In the genomic region with DNA sequence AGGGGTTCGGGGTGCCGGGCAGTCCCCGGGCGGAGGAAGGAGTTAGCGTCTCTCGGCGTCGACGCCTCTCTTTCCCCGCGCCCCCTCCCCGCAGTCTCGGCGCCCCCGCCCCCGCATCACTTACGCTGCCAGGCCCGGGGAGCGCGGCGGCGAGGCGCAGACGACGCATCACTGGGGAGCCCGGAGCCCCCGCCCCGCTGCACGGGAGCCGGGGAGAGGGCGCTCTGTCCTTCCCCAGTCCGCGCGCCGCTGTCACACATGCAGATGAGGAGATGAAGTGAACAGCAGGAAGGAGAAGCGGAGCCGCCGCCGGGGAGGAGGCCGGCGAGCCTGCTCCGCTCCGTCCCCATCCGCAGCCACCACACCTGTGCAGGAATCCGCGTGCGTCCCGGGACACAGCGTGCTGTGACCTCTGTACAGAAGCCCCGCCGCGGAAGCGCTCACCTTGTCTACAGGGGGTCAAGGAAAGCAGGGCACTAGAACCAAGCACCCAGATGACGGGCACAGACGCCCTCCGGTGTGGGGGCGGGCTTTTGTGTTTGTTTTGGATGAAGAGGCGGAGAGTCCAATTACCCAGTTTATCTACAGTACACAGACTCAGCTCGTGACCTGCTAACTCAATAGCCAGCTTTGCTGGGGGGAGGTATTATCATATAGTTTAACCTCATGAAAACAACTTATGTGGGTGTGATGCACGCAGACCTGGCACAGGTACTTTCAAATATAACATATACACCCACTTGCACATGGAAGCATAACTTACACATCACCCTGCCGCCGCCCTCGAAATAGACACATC, we compare ENCODE assay signal across 8 cellular contexts. TPM values are rescaled to one million over a fixed set of nuclear protein-coding genes. Genes with fewer than 3 reads are reported as not detected.
DNase-seq lines count a peak whose midpoint lies in the region; ATAC-seq and TF ChIP-seq lines count a peak whose summit lies in the region.

No MANE protein-coding gene starts in this region.

- no peak overlapping the region for H3K27ac Mint-ChIP-seq in activated naive CD8-positive, alpha-beta T cell treated with anti-CD3 and anti-CD28 coated beads for 36 hours

- H3K9me3 ChIP-seq in Panc1 (ENCODE audit: control insufficient read depth, insufficient read depth, low read depth, low read length) (no peaks in the 10 kb centered on the region), iPS DF 6.9 (ENCODE audit: control insufficient read depth, insufficient read depth, low read length) (no peaks in the 10 kb centered on the region)

- no CpG with 5 or more reads among the region's 63 CpGs for WGBS in iPS DF 6.9 (ENCODE audit: insufficient coverage, insufficient read length)

- peaks cover 47% of the 10 kb centered on the region for H3K27me3 Mint-ChIP-seq in activated naive CD8-positive, alpha-beta T cell treated with anti-CD3 and anti-CD28 coated beads for 36 hours

- H3K4me3 ChIP-seq in Panc1 (ENCODE audit: low read depth in 2 of 2, low read length in 2 of 2) = peak overlapping the region; percentile 16 to 32; a peak in 3 of 4 replicates
- peak overlapping the region; percentile 55; the same call in 1 of the 2 replicates for H3K4me3 ChIP-seq in iPS DF 6.9 (ENCODE audit: low read length)
- H3K4me3 ChIP-seq in skin epidermis = peak overlapping the region in 5 of 7 experiments; percentile 3 to 38 (median 12)

- in situ Hi-C loops in Panc1 (cut with HindIII; ENCODE audit: low pct_unique_long_range_greater_than_20kb, low sequenced_read_pairs) = no loop called here

- no peak for TF ChIP-seq CTCF in Panc1 (IDR thresholded peaks at IDR 0.05)

- H3K27ac ChIP-seq in Panc1 (ENCODE audit: low read length) (no peak overlapping the region), iPS DF 6.9 (ENCODE audit: low read length) (no peak overlapping the region), skin epidermis (no peak overlapping the region)

- no peaks in the 10 kb centered on the region for H3K9me3 Mint-ChIP-seq in activated naive CD8-positive, alpha-beta T cell treated with anti-CD3 and anti-CD28 coated beads for 36 hours

- peak overlapping the region; percentile 61 for H3K4me3 Mint-ChIP-seq in activated naive CD8-positive, alpha-beta T cell treated with anti-CD3 and anti-CD28 coated beads for 36 hours

- H3K27me3 ChIP-seq in Panc1 (ENCODE audit: control insufficient read depth, insufficient read depth, low read length) = peaks cover 10% of the 10 kb centered on the region
- peaks cover 8% of the 10 kb centered on the region for H3K27me3 ChIP-seq in iPS DF 6.9 (ENCODE audit: control insufficient read depth, insufficient read depth, low read length)

- no TSS peak for BruUV-seq in Panc1 (replicated peaks; lab: Mats Ljungman, UMichigan)

- H3K4me1 ChIP-seq in Panc1 (ENCODE audit: control insufficient read depth, insufficient read depth, low read length) (no peaks in the 10 kb centered on the region), iPS DF 6.9 (ENCODE audit: control insufficient read depth, insufficient read depth, low read length) (peaks cover 3% of the 10 kb centered on the region; the same call in 1 of the 2 replicates)

- CTCF ChIA-PET in Panc1 (lab: Charles Lee) = no interaction called here

- H3K36me3 Mint-ChIP-seq in activated naive CD8-positive, alpha-beta T cell treated with anti-CD3 and anti-CD28 coated beads for 36 hours = peaks cover 3% of the 10 kb centered on the region

- POLR2A ChIA-PET in Panc1 (lab: Charles Lee) = no interaction called here

- peak; percentile 60 for ATAC-seq in Panc1
- no peak for ATAC-seq in GM19328 (IDR thresholded peaks at IDR 0.05; ENCODE audit: unreplicated experiment)

- peaks cover 16% of the 10 kb centered on the region for H3K4me1 Mint-ChIP-seq in activated naive CD8-positive, alpha-beta T cell treated with anti-CD3 and anti-CD28 coated beads for 36 hours

- intact Hi-C loops in Panc1 (cut with micrococcal nuclease; ENCODE audit: unreplicated experiment) (no loop called here), posterior vena cava (cut with DNase I) (no loop called here)

- DNase-seq in Daoy (ENCODE audit: low read depth) (peak; percentile 49), Panc1 (ENCODE audit: low read depth, low spot score) (no peak), iPS DF 6.9 (ENCODE audit: low read depth, low spot score) (no peak), NCI-H187 treated with DMSO at 0.1 percent for 48 hours (lab: John Stamatoyannopoulos, UW) (no peak), posterior vena cava (ENCODE audit: low spot score) (no peak)
- DNase-seq in activated naive CD8-positive, alpha-beta T cell treated with anti-CD3 and anti-CD28 coated beads for 36 hours = peak; percentile 64

- H3K36me3 ChIP-seq in Panc1 (ENCODE audit: control insufficient read depth, insufficient read depth, low read length) = no peaks in the 10 kb centered on the region
- H3K36me3 ChIP-seq in iPS DF 6.9 (ENCODE audit: control insufficient read depth, insufficient read depth, low read length) = no peaks in the 10 kb centered on the region; the same call in 1 of the 2 replicates

RNA-seq across cellular contexts. Expression of gene KLHDC8A, which starts 12.5 kb away (rescaled TPM):
- total RNA-seq in Daoy (2014; rRNA removed; shearing (Covaris generic)) = 0.34 and 3.2 TPM in 2 replicates
- 0.31 TPM for total RNA-seq in Panc1 (2021; ENCODE audit: unreplicated experiment)
- polyA plus RNA-seq in Panc1 (2012; ENCODE audit: insufficient read length) = not detected
- not detected for total RNA-seq in activated naive CD8-positive, alpha-beta T cell treated with anti-CD3 and anti-CD28 coated beads for 36 hours
- under 1 TPM in 1 of 2 donors, not detected in 1; 0.83 TPM for total RNA-seq in posterior vena cava

RNA-seq across cellular contexts. Expression of gene NUAK2, which starts 22.7 kb away (rescaled TPM):
- total RNA-seq in Daoy (2014; rRNA removed; shearing (Covaris generic)) = 11.1 and 12.4 TPM in 2 replicates
- total RNA-seq in Panc1 (2021; ENCODE audit: unreplicated experiment) = 17.4 TPM
- 8.8 TPM for polyA plus RNA-seq in Panc1 (2012; ENCODE audit: insufficient read length)
- 1 to 10 TPM; 1.7 to 2.0 TPM for total RNA-seq in activated naive CD8-positive, alpha-beta T cell treated with anti-CD3 and anti-CD28 coated beads for 36 hours
- 1 to 10 TPM; 1.1 to 1.5 TPM for total RNA-seq in posterior vena cava

Comparison
In these comparisons a context has a peak if more than half of its experiments do, and no peak if none do; other contexts are left out.
1. DNase-seq: peak in Daoy (single experiment) and activated naive CD8-positive, alpha-beta T cell treated with anti-CD3 and anti-CD28 coated beads for 36 hours (single experiment); none in Panc1 (single experiment), iPS DF 6.9 (single experiment), NCI-H187 treated with DMSO at 0.1 percent for 48 hours (single experiment) and posterior vena cava (single experiment).
2. Peak in every context shown above with its lines, with median percentiles within 50 percentile points of each other: H3K4me3 ChIP-seq.